Comparison of ENCODE assay signal across 9 cellular contexts in the genomic region with DNA sequence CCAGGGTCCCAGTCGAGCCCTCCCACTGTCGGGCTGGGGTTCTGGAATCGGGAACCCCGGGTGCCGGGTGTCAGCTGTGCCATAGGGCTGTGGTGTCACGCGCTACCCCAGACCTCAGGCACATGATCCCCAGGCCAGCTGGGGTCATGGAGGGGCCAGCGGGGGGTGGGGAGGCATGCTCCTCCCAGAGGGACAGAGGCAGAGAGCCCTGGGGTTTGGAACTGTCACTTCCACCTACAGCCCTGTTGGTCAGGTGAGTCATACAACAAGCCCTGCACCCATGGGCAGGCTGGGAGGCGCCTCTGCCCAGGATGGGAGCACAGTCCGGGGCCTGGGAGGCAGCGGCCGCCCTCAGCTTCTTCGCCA.
DNase-seq lines count a peak whose midpoint lies in the region; ATAC-seq, FAIRE-seq and TF ChIP-seq lines count a peak whose summit lies in the region.
"Had no signal": no experiment of that assay in that cellular context is flagged by ENCODE, and none has a peak within 500 bp of the region (broad histone marks: within the 10 kb centered on the region; RNA-seq: fewer than 3 reads in every experiment).

No MANE protein-coding gene starts in this region.

- 0 out of 2 replicates have a peak overlapping the region, but pooled peaks have one; percentile 39 for H2BK12ac ChIP-seq in H1 (ENCODE audit: low read depth, low read length)

- H4K20me1 ChIP-seq in H1 (replicated peaks in 1 of 2; ENCODE audit: control insufficient read depth in 1 of 2, insufficient read depth in 2 of 2, low read length in 2 of 2), result peaks cover 0 to 2% of the 10 kb centered on the region in 2 experiments

- CTCF ChIA-PET in H1 (lab: Charles Lee; ENCODE audit: partially characterized antibody), result interaction anchor here (0.6 to 7.6 kb wide), 29 partner anchors 10 to 351 kb away, joined by 3 to 110 read pairs (median 4); partner anchors contain the start of genes CHMP6, NDUFAF8 and TEPSIN
- CTCF ChIA-PET in CD4-positive, alpha-beta memory T cell (lab: Charles Lee; ENCODE audit: partially characterized antibody), result interaction anchor here (0.8 to 4.7 kb wide), 5 partner anchors 10 to 671 kb away, joined by 3 to 28 read pairs (median 3); no protein-coding TSS in a partner anchor

- no peak overlapping the region for H3K23ac ChIP-seq in H1 (ENCODE audit: insufficient read length)

- peaks cover 20 to 50% (median 36%) of the 10 kb centered on the region in 4 donors for H3K4me1 Mint-ChIP-seq in CD4-positive, alpha-beta memory T cell

- intact Hi-C loops in CD4-positive, alpha-beta memory T cell (cut with micrococcal nuclease), result loop anchor here (10.0 kb wide), 1 partner anchor 827 kb away; the partner anchor contains the start of gene MAFG

- H3K23me2 ChIP-seq in H1 (ENCODE audit: low read depth, low read length), result no peaks in the 10 kb centered on the region

- peaks cover 49% of the 10 kb centered on the region for H3K4me1 ChIP-seq in NT2/D1 (ENCODE audit: insufficient read depth, insufficient read length)
- H3K4me1 ChIP-seq in H1 (replicated peaks in 1 of 4; ENCODE audit: control insufficient read depth in 3 of 4, insufficient read depth in 4 of 4, low read length in 3 of 4), result peaks cover 7 to 29% (median 21%) of the 10 kb centered on the region in 4 experiments
- H3K4me1 ChIP-seq in rectal smooth muscle tissue (ENCODE audit: control insufficient read depth, insufficient read depth, low read length), result peaks cover 31% of the 10 kb centered on the region
- H3K4me1 ChIP-seq in CD4-positive, alpha-beta memory T cell (ENCODE audit: insufficient read depth, low read length), result peaks cover 60% of the 10 kb centered on the region

- H3K4me2 ChIP-seq in H1 (ENCODE audit: insufficient read depth in 1 of 2, low read depth in 2 of 2, low read length in 2 of 2), result no peak overlapping the region

- H2AFZ ChIP-seq in H1 (ENCODE audit: low read length), result no peak overlapping the region

- no peaks in the 10 kb centered on the region for H3K36me3 Mint-ChIP-seq in CD4-positive, alpha-beta memory T cell
- H3K36me3 Mint-ChIP-seq: activated naive CD4-positive, alpha-beta T cell treated with anti-CD3 and anti-CD28 coated beads, Interleukin-2, amount 50 U/mL, for 24 hours had no signal

- POLR2A ChIA-PET in H1 (lab: Charles Lee; ENCODE audit: partially characterized antibody), result interaction anchor here (0.6 to 2.5 kb wide), 7 partner anchors 46 to 238 kb away, joined by 3 to 6 read pairs (median 3); partner anchors contain the start of gene BAIAP2
- POLR2A ChIA-PET in CD4-positive, alpha-beta memory T cell (lab: Charles Lee; ENCODE audit: partially characterized antibody), result interaction anchor here (0.6 to 1.2 kb wide), 2 partner anchors 9 to 10 kb away, joined by 3 to 6 read pairs; no protein-coding TSS in a partner anchor

- TF ChIP-seq CTCF in H1 (IDR thresholded peaks at IDR 0.05; ENCODE audit: control extremely low read depth in 1 of 3, insufficient read depth in 1 of 3, low read depth in 1 of 3, low read length in 3 of 3), result no peak

- peaks cover 0 to 1% (median 0%) of the 10 kb centered on the region in 8 donors for H3K9me3 Mint-ChIP-seq in CD4-positive, alpha-beta memory T cell
- H3K9me3 Mint-ChIP-seq: activated naive CD4-positive, alpha-beta T cell treated with anti-CD3 and anti-CD28 coated beads, Interleukin-2, amount 50 U/mL, for 24 hours had no signal

- H3K14ac ChIP-seq in H1 (ENCODE audit: insufficient read length), result no peak overlapping the region

- TF ChIP-seq POLR2A in H1 (IDR thresholded peaks at IDR 0.05; ENCODE audit: control extremely low read depth in 1 of 2, low read depth in 2 of 2, low read length in 2 of 2), result no peak

- H3K36me3 ChIP-seq in NT2/D1 (ENCODE audit: insufficient read depth, insufficient read length, low read length) (peaks cover 49% of the 10 kb centered on the region), H1 (ENCODE audit: control insufficient read depth in 2 of 4, insufficient read depth in 4 of 4, low read length in 3 of 4) (no peaks in the 10 kb centered on the region), rectal smooth muscle tissue (ENCODE audit: control insufficient read depth, insufficient read depth, low read length) (peaks cover 7% of the 10 kb centered on the region)
- no peaks in the 10 kb centered on the region for H3K36me3 ChIP-seq in CD4-positive, alpha-beta memory T cell (ENCODE audit: insufficient read depth, low read length)

- no peaks in the 10 kb centered on the region for H3K79me2 ChIP-seq in H1 (ENCODE audit: control insufficient read depth in 1 of 2, insufficient read depth in 2 of 2, low read length in 2 of 2)

- H3K27ac Mint-ChIP-seq in CD4-positive, alpha-beta memory T cell, result peak overlapping the region in 1 of 7 donors; percentile 53
- H3K27ac Mint-ChIP-seq: activated naive CD4-positive, alpha-beta T cell treated with anti-CD3 and anti-CD28 coated beads, Interleukin-2, amount 50 U/mL, for 24 hours had no signal

- H3K27me3 Mint-ChIP-seq in CD4-positive, alpha-beta memory T cell, result no peaks in the 10 kb centered on the region
- H3K27me3 Mint-ChIP-seq: activated naive CD4-positive, alpha-beta T cell treated with anti-CD3 and anti-CD28 coated beads, Interleukin-2, amount 50 U/mL, for 24 hours had no signal

- H3K56ac ChIP-seq in H1 (replicated peaks; ENCODE audit: insufficient read length, low read depth, low read length), result no peak overlapping the region

- no peak overlapping the region for H3K4me3 Mint-ChIP-seq in CD4-positive, alpha-beta memory T cell
- H3K4me3 Mint-ChIP-seq: activated naive CD4-positive, alpha-beta T cell treated with anti-CD3 and anti-CD28 coated beads, Interleukin-2, amount 50 U/mL, for 24 hours had no signal

- DNase-seq in COLO829 (ENCODE audit: low spot score) (peak; percentile 54), NT2/D1 (ENCODE audit: low read depth, low spot score) (no peak), H1 (ENCODE audit: low read depth in 1 of 2, low spot score in 2 of 2) (no peak), T-helper 1 cell (no peak), HuH-7 (ENCODE audit: low spot score) (no peak)
- DNase-seq in CD4-positive, alpha-beta memory T cell, result no peak

- H3K27me3 ChIP-seq in NT2/D1 (ENCODE audit: insufficient read depth, insufficient read length) (no peaks in the 10 kb centered on the region), H1 (replicated peaks in 1 of 4; ENCODE audit: control insufficient read depth in 3 of 4, extremely low read depth in 1 of 4, insufficient read depth in 3 of 4, low read length in 3 of 4) (no peaks in the 10 kb centered on the region), rectal smooth muscle tissue (ENCODE audit: control insufficient read depth, insufficient read depth, low read length) (no peaks in the 10 kb centered on the region)
- no peaks in the 10 kb centered on the region for H3K27me3 ChIP-seq in CD4-positive, alpha-beta memory T cell (ENCODE audit: insufficient read depth, low read length)

- no peak overlapping the region for H2AK5ac ChIP-seq in H1 (ENCODE audit: low read depth, low read length)

- H2BK15ac ChIP-seq in H1 (ENCODE audit: low read length), result no peak overlapping the region

- no peak for FAIRE-seq in H1 (lab: Jason Lieb, UNC)

- H3K9ac ChIP-seq in NT2/D1 (ENCODE audit: insufficient read length, low read depth), result peak overlapping the region; percentile 69
- no peak overlapping the region for H3K9ac ChIP-seq in H1 (replicated peaks in 1 of 4; ENCODE audit: extremely low read depth in 1 of 4, low read depth in 3 of 4, low read length in 3 of 4)
- H3K9ac ChIP-seq in rectal smooth muscle tissue (ENCODE audit: low read length), result no peak overlapping the region

- no peak overlapping the region for H2BK120ac ChIP-seq in H1 (replicated peaks; ENCODE audit: low read depth, low read length)

- no peak overlapping the region for H4K5ac ChIP-seq in H1 (ENCODE audit: insufficient read length, low read depth, low read length)

- H3K4me3 ChIP-seq in NT2/D1 (ENCODE audit: insufficient read length, low read depth) (no peak overlapping the region), H1 (ENCODE audit: extremely low read depth in 1 of 4, insufficient read depth in 2 of 4, low read depth in 3 of 4, low read length in 4 of 4) (no peak overlapping the region), rectal smooth muscle tissue (ENCODE audit: low read length) (peak overlapping the region; percentile 1)
- no peak overlapping the region for H3K4me3 ChIP-seq in CD4-positive, alpha-beta memory T cell (ENCODE audit: low read length in 2 of 2)

- no peak overlapping the region for H2BK5ac ChIP-seq in H1 (ENCODE audit: low read depth, low read length)

- no peak for TF ChIP-seq RAD21 in H1 (IDR thresholded peaks at IDR 0.05 in 1 of 2, conservative IDR thresholded peaks at IDR 0.05 in 1 of 2; ENCODE audit: low read depth in 2 of 2, low read length in 2 of 2)

- WGBS in H1 (ENCODE audit: extremely low coverage in 1 of 2, insufficient coverage in 1 of 2, insufficient read length in 1 of 2, insufficient replicate concordance in 2 of 2, low coverage in 1 of 2, low lambda C conversion rate in 2 of 2, missing lambda C conversion rate in 1 of 2), 2 experiments, result 83% methylated on average over 13 of the region's 13 CpGs; no CpG with 5 or more reads in 1 of the 2 experiments

- no peak overlapping the region for H4K8ac ChIP-seq in H1 (ENCODE audit: extremely low read depth, insufficient read depth, low read length)

- no peak for ATAC-seq in HG03378 (IDR thresholded peaks at IDR 0.05; ENCODE audit: unreplicated experiment)

- no peaks in the 10 kb centered on the region for H3K79me1 ChIP-seq in H1 (ENCODE audit: low read depth, low read length)

- H3K27ac ChIP-seq in H1 (ENCODE audit: low read depth, low read length) (no peak overlapping the region), rectal smooth muscle tissue (ENCODE audit: low read depth, low read length) (peak overlapping the region; percentile 4)
- H3K27ac ChIP-seq in CD4-positive, alpha-beta memory T cell (ENCODE audit: low read depth, low read length), result no peak overlapping the region

- no peak for TF ChIP-seq EP300 in H1 (IDR thresholded peaks at IDR 0.05; ENCODE audit: borderline replicate concordance in 1 of 2, low read depth in 2 of 2, low read length in 2 of 2)

- peaks cover 12% of the 10 kb centered on the region; the same call in 1 of the 2 replicates for H3K9me3 ChIP-seq in NT2/D1 (ENCODE audit: insufficient read depth, low read length)
- H3K9me3 ChIP-seq in H1 (ENCODE audit: insufficient read depth in 2 of 2, low read depth in 1 of 2, low read length in 1 of 2), result no peaks in the 10 kb centered on the region
- no peaks in the 10 kb centered on the region for H3K9me3 ChIP-seq in CD4-positive, alpha-beta memory T cell (ENCODE audit: control insufficient read depth in 1 of 2, low read length in 2 of 2)

- H4K91ac ChIP-seq in H1 (replicated peaks; ENCODE audit: insufficient read length, low read length), result no peak overlapping the region

- H3K18ac ChIP-seq in H1 (ENCODE audit: extremely low read depth, low read length), result no peak overlapping the region

- no peak overlapping the region for H2BK20ac ChIP-seq in H1 (ENCODE audit: low read length)

- H3K4ac ChIP-seq in H1 (replicated peaks; ENCODE audit: insufficient read length, low read depth, low read length), result no peak overlapping the region

TF ChIP-seq in H1, 55 proteins besides CTCF, POLR2A, EP300 and RAD21 (continues in another document):
- no peak for TF ChIP-seq KDM4A (IDR thresholded peaks at IDR 0.05; ENCODE audit: low read depth, low read length, severe bottlenecking)
- TF ChIP-seq SRF (IDR thresholded peaks at IDR 0.05; ENCODE audit: low read depth, low read length), result no peak
- TF ChIP-seq ZNF274 (IDR thresholded peaks at IDR 0.05; ENCODE audit: borderline replicate concordance, extremely low read depth, low read length), result no peak
